In genomic region chr2:109611467-109612095, GRCh38 we compare ENCODE assay signal across 10 cellular contexts. TPM values are rescaled to one million over a fixed set of nuclear protein-coding genes. Genes with fewer than 3 reads are reported as not detected.
A peak's percentile ranks its signal among the peaks of the same experiment; 100 is the strongest.
DNase-seq lines count a peak whose midpoint lies in the region; ATAC-seq and TF ChIP-seq lines count a peak whose summit lies in the region.
"Had no signal": no experiment of that assay in that cellular context is flagged by ENCODE, and none has a peak within 500 bp of the region (broad histone marks: within the 10 kb centered on the region; RNA-seq: fewer than 3 reads in every experiment).

No MANE protein-coding gene starts in this region.

- DNase-seq in NCI-H1092 treated with DMSO at 0.1 percent for 48 hours (lab: John Stamatoyannopoulos, UW) (peak; percentile 8), NCI-H1092 (lab: John Stamatoyannopoulos, UW) (no peak), SK-MEL-5 (ENCODE audit: low read depth, low spot score) (peak; percentile 46), suprapubic skin (ENCODE audit: low spot score in 2 of 2) (no peak), ovary (no peak), NCI-H774 (lab: John Stamatoyannopoulos, UW) (no peak), NCI-H146 treated with DMSO at 0.1 percent for 48 hours (lab: John Stamatoyannopoulos, UW; ENCODE audit: unreplicated experiment) (no peak)
- DNase-seq: activated CD4-positive, alpha-beta T cell treated with anti-CD3 and anti-CD28 coated beads, Interleukin-2, amount 50 U/mL, for 1 hour had no signal

- TF ChIP-seq POLR2A in gastroesophageal sphincter (IDR thresholded peaks at IDR 0.05) (no peak), suprapubic skin (IDR thresholded peaks at IDR 0.05) (no peak), ovary (IDR thresholded peaks at IDR 0.05) (no peak)

- in situ Hi-C loops in SK-MEL-5 (cut with HindIII; ENCODE audit: low pct_unique_long_range_greater_than_20kb, low sequenced_read_pairs): no loop called here

- H3K4me1 ChIP-seq in gastroesophageal sphincter: peaks cover 0 to 82% (median 18%) of the 10 kb centered on the region in 3 donors
- H3K4me1 ChIP-seq in suprapubic skin: peaks cover 71% of the 10 kb centered on the region
- peaks cover 18% of the 10 kb centered on the region for H3K4me1 ChIP-seq in ovary (ENCODE audit: insufficient read depth)

- no peak for ATAC-seq in gastroesophageal sphincter

- no peak for TF ChIP-seq EP300 in gastroesophageal sphincter (IDR thresholded peaks at IDR 0.05)
- TF ChIP-seq EP300 in suprapubic skin (IDR thresholded peaks at IDR 0.05): no peak
- no peak for TF ChIP-seq EP300 in ovary (IDR thresholded peaks at IDR 0.05)

- TF ChIP-seq CTCF in gastroesophageal sphincter (IDR thresholded peaks at IDR 0.05): peak in 1 of 4 experiments; percentile 26
- TF ChIP-seq CTCF in suprapubic skin (IDR thresholded peaks at IDR 0.05): no peak
- no peak for TF ChIP-seq CTCF in ovary (IDR thresholded peaks at IDR 0.05)

- intact Hi-C loops in ovary (cut with DNase I): loop anchor here in 2 of 4 donors (10.0 kb wide), 1 partner anchor 83 kb away; no protein-coding TSS in a partner anchor

- peak overlapping the region in 1 of 2 donors; percentile 92 for H3K4me3 ChIP-seq in gastroesophageal sphincter
- peak overlapping the region; percentile 84 for H3K4me3 ChIP-seq in suprapubic skin
- H3K4me3 ChIP-seq in ovary: no peak overlapping the region

- H3K9me3 ChIP-seq in gastroesophageal sphincter (no peaks in the 10 kb centered on the region), suprapubic skin (no peaks in the 10 kb centered on the region), ovary (no peaks in the 10 kb centered on the region)

- WGBS in gastroesophageal sphincter (ENCODE audit: low coverage in 1 of 2), 2 donors: 63 to 80% methylated on average over 2 to 5 of the region's 5 CpGs
- WGBS in suprapubic skin: 81% methylated on average over 5 of the region's 5 CpGs
- WGBS in ovary, 3 donors: 87 to 90% (median 90%) methylated on average over 5 of the region's 5 CpGs

- no peaks in the 10 kb centered on the region for H3K27me3 ChIP-seq in gastroesophageal sphincter
- H3K27me3 ChIP-seq in suprapubic skin: no peaks in the 10 kb centered on the region
- no peaks in the 10 kb centered on the region for H3K27me3 ChIP-seq in ovary

- H3K36me3 ChIP-seq in gastroesophageal sphincter (no peaks in the 10 kb centered on the region), suprapubic skin (no peaks in the 10 kb centered on the region), ovary (no peaks in the 10 kb centered on the region)

- H3K27ac ChIP-seq in gastroesophageal sphincter: peak overlapping the region in 3 of 4 donors; percentile 98 to 100 (median 99)
- H3K27ac ChIP-seq in suprapubic skin: no peak overlapping the region
- H3K27ac ChIP-seq in ovary: no peak overlapping the region

RNA-seq across cellular contexts. Expression of gene SEPTIN10, which starts 2.2 kb away (rescaled TPM):
- total RNA-seq in SK-MEL-5 (2014; rRNA removed; shearing (Covaris generic)): 26.5 and 26.6 TPM in 2 replicates
- 28.4 and 48.4 TPM in 2 replicates for polyA plus RNA-seq in SK-MEL-5 (2015; cell fraction: cytosol; rRNA removed)
- 27.0 and 33.3 TPM in 2 replicates for polyA plus RNA-seq in SK-MEL-5 (2015; cell fraction: nucleus; rRNA removed)
- total RNA-seq in gastroesophageal sphincter (100 to 1,000 TPM; 109 to 157 (median 137) TPM), suprapubic skin (100 to 1,000 TPM in 3 of 4 donors, 10 to 100 TPM in 1; 92.7 to 152 (median 110) TPM), ovary (10 to 100 TPM; 71.6 to 93.8 (median 78.0) TPM)
- 10 to 100 TPM; 48.9 to 59.0 TPM for polyA plus RNA-seq in ovary
- total RNA-seq: B cell had no signal

RNA-seq across cellular contexts. Expression of gene SOWAHC, which starts 2.6 kb away (rescaled TPM):
- total RNA-seq in SK-MEL-5 (2014; rRNA removed; shearing (Covaris generic)): 8.5 and 8.6 TPM in 2 replicates
- 10.5 and 12.8 TPM in 2 replicates for polyA plus RNA-seq in SK-MEL-5 (2015; cell fraction: cytosol; rRNA removed)
- 2.6 and 4.3 TPM in 2 replicates for polyA plus RNA-seq in SK-MEL-5 (2015; cell fraction: nucleus; rRNA removed)
- total RNA-seq in gastroesophageal sphincter (10 to 100 TPM; 16.8 to 36.0 (median 28.6) TPM), suprapubic skin (10 to 100 TPM; 42.8 to 59.7 (median 57.1) TPM), ovary (10 to 100 TPM; 13.9 to 36.1 (median 17.0) TPM)
- 1 to 10 TPM; 9.5 to 9.9 TPM for polyA plus RNA-seq in ovary

Comparison
In these comparisons a context has a peak if more than half of its experiments do, and no peak if none do; other contexts are left out.
1. DNase-seq: peak in NCI-H1092 treated with DMSO at 0.1 percent for 48 hours (single experiment) and SK-MEL-5 (single experiment); none in NCI-H1092 (single experiment), suprapubic skin (0 of 2), ovary (0 of 5), NCI-H774 (single experiment) and NCI-H146 treated with DMSO at 0.1 percent for 48 hours (single experiment).
2. H3K27ac ChIP-seq: peak in gastroesophageal sphincter (3 of 4); none in suprapubic skin (single experiment) and ovary (0 of 2).